8 cellular contexts compared by ENCODE assay signal in genomic region chr19:11693505-11694499, GRCh38. TPM values are rescaled to one million over a fixed set of nuclear protein-coding genes. Genes with fewer than 3 reads are reported as not detected.
A peak's percentile ranks its signal among the peaks of the same experiment; 100 is the strongest.
DNase-seq lines count a peak whose midpoint lies in the region; ATAC-seq and TF ChIP-seq lines count a peak whose summit lies in the region.

No MANE protein-coding gene starts in this region.

- peaks cover 10% of the 10 kb centered on the region for H3K36me3 Mint-ChIP-seq in activated CD8-positive, alpha-beta T cell treated with anti-CD3 and anti-CD28 coated beads, Interleukin-2, amount 10 ng/mL, durations not matched to agents 7 days and 5 days (ENCODE audit: low read depth)
- H3K36me3 Mint-ChIP-seq in stimulated activated memory B cell treated with anti-CD40 and anti-IgM and Interleukin-4, amounts not matched to agents 10 μg/mL and 1 μg/mL and 100 μg/mL, for 72 hours = no peaks in the 10 kb centered on the region

- WGBS in iPS DF 6.9 (ENCODE audit: insufficient coverage, insufficient read length) = no CpG with 5 or more reads among the region's 16 CpGs

- POLR2A ChIA-PET in activated CD8-positive, alpha-beta T cell treated with anti-CD3 and anti-CD28 coated beads, Interleukin-2, amount 10 ng/mL, durations not matched to agents 7 days and 5 days (lab: Charles Lee) = no interaction called here

- H3F3A ChIP-seq in MM.1S (ENCODE audit: insufficient read depth, low read length) = no peaks in the 10 kb centered on the region

- H3K4me3 ChIP-seq in MM.1S (ENCODE audit: low read length) (peak overlapping the region; percentile 65; the same call in 1 of the 2 replicates), iPS DF 6.9 (ENCODE audit: low read length) (peak overlapping the region; percentile 91)

- H3K4me1 ChIP-seq in MM.1S (ENCODE audit: low read length) (no peaks in the 10 kb centered on the region), iPS DF 6.9 (ENCODE audit: control insufficient read depth, insufficient read depth, low read length) (peaks cover 3% of the 10 kb centered on the region; the same call in 1 of the 2 replicates)

- H3K9me3 ChIP-seq in MM.1S (replicated peaks; ENCODE audit: insufficient read depth, low read length) (no peaks in the 10 kb centered on the region), iPS DF 6.9 (ENCODE audit: control insufficient read depth, insufficient read depth, low read length) (no peaks in the 10 kb centered on the region)

- peaks cover 26% of the 10 kb centered on the region for H3K27me3 Mint-ChIP-seq in activated CD8-positive, alpha-beta T cell treated with anti-CD3 and anti-CD28 coated beads, Interleukin-2, amount 10 ng/mL, durations not matched to agents 7 days and 5 days (ENCODE audit: low read depth)
- H3K27me3 Mint-ChIP-seq in stimulated activated memory B cell treated with anti-CD40 and anti-IgM and Interleukin-4, amounts not matched to agents 10 μg/mL and 1 μg/mL and 100 μg/mL, for 72 hours = peaks cover 71% of the 10 kb centered on the region

- H4K20me1 ChIP-seq in MM.1S (ENCODE audit: insufficient read depth, low read length) = no peaks in the 10 kb centered on the region

- TF ChIP-seq CTCF in MM.1S (IDR thresholded peaks at IDR 0.05; ENCODE audit: low read length) = no peak

- CTCF ChIA-PET in activated CD8-positive, alpha-beta T cell treated with anti-CD3 and anti-CD28 coated beads, Interleukin-2, amount 10 ng/mL, durations not matched to agents 7 days and 5 days (lab: Charles Lee) = no interaction called here

- H3K4me1 Mint-ChIP-seq in activated CD8-positive, alpha-beta T cell treated with anti-CD3 and anti-CD28 coated beads, Interleukin-2, amount 10 ng/mL, durations not matched to agents 7 days and 5 days (ENCODE audit: low read depth) = peaks cover 14% of the 10 kb centered on the region
- H3K4me1 Mint-ChIP-seq in stimulated activated memory B cell treated with anti-CD40 and anti-IgM and Interleukin-4, amounts not matched to agents 10 μg/mL and 1 μg/mL and 100 μg/mL, for 72 hours = peaks cover 16% of the 10 kb centered on the region

- no peaks in the 10 kb centered on the region for H3K79me2 ChIP-seq in MM.1S (ENCODE audit: low read length)

- no peak overlapping the region for H3K27ac Mint-ChIP-seq in activated CD8-positive, alpha-beta T cell treated with anti-CD3 and anti-CD28 coated beads, Interleukin-2, amount 10 ng/mL, durations not matched to agents 7 days and 5 days
- peak overlapping the region; percentile 80 for H3K27ac Mint-ChIP-seq in stimulated activated memory B cell treated with anti-CD40 and anti-IgM and Interleukin-4, amounts not matched to agents 10 μg/mL and 1 μg/mL and 100 μg/mL, for 72 hours

- peak overlapping the region; percentile 30; the same call in 1 of the 2 replicates for H3K9ac ChIP-seq in MM.1S (ENCODE audit: low read length)

- ATAC-seq in activated CD8-positive, alpha-beta T cell treated with anti-CD3 and anti-CD28 coated beads, Interleukin-2, amount 10 ng/mL, durations not matched to agents 7 days and 5 days = no peak
- no peak for ATAC-seq in stimulated activated memory B cell treated with anti-CD40 and anti-IgM and Interleukin-4, amounts not matched to agents 10 μg/mL and 1 μg/mL and 100 μg/mL, for 72 hours

- no peaks in the 10 kb centered on the region for H3K27me3 ChIP-seq in MM.1S (replicated peaks; ENCODE audit: insufficient read depth, low read length)
- H3K27me3 ChIP-seq in iPS DF 6.9 (ENCODE audit: control insufficient read depth, insufficient read depth, low read length) = no peaks in the 10 kb centered on the region

- peak overlapping the region; percentile 69 for H2AFZ ChIP-seq in MM.1S (ENCODE audit: low read length)

- H3K9me3 Mint-ChIP-seq in activated CD8-positive, alpha-beta T cell treated with anti-CD3 and anti-CD28 coated beads, Interleukin-2, amount 10 ng/mL, durations not matched to agents 7 days and 5 days (ENCODE audit: insufficient read depth) = peaks cover 14% of the 10 kb centered on the region
- no peaks in the 10 kb centered on the region for H3K9me3 Mint-ChIP-seq in stimulated activated memory B cell treated with anti-CD40 and anti-IgM and Interleukin-4, amounts not matched to agents 10 μg/mL and 1 μg/mL and 100 μg/mL, for 72 hours

- peak overlapping the region; percentile 59 for H3K4me3 Mint-ChIP-seq in activated CD8-positive, alpha-beta T cell treated with anti-CD3 and anti-CD28 coated beads, Interleukin-2, amount 10 ng/mL, durations not matched to agents 7 days and 5 days
- peak overlapping the region; percentile 98 for H3K4me3 Mint-ChIP-seq in stimulated activated memory B cell treated with anti-CD40 and anti-IgM and Interleukin-4, amounts not matched to agents 10 μg/mL and 1 μg/mL and 100 μg/mL, for 72 hours

- H3K9me2 ChIP-seq in MM.1S (replicated peaks; ENCODE audit: insufficient read depth, low read length) = no peaks in the 10 kb centered on the region

- peak overlapping the region; percentile 64; the same call in 1 of the 2 replicates for H3K4me2 ChIP-seq in MM.1S (ENCODE audit: low read depth, low read length)

- DNase-seq in NCI-H2196 (lab: John Stamatoyannopoulos, UW; ENCODE audit: unreplicated experiment) (peak; percentile 27), NCI-H2196 treated with DMSO at 0.1 percent for 48 hours (lab: John Stamatoyannopoulos, UW; ENCODE audit: unreplicated experiment) (no peak), MM.1S (no peak), iPS DF 6.9 (ENCODE audit: low read depth, low spot score) (no peak), NOMO-1 treated with dmso at 0.1 percent for 144 hours (lab: John Stamatoyannopoulos, UW; ENCODE audit: unreplicated experiment) (no peak), posterior cingulate gyrus (no peak)
- no peak for DNase-seq in activated CD8-positive, alpha-beta T cell treated with anti-CD3 and anti-CD28 coated beads, Interleukin-2, amount 10 ng/mL, durations not matched to agents 7 days and 5 days

- H3K27ac ChIP-seq in MM.1S (ENCODE audit: low read length) = no peak overlapping the region
- H3K27ac ChIP-seq in iPS DF 6.9 (ENCODE audit: low read length) = no peak overlapping the region

- no peaks in the 10 kb centered on the region for H3K36me3 ChIP-seq in MM.1S (replicated peaks; ENCODE audit: insufficient read depth, low read length)
- no peaks in the 10 kb centered on the region for H3K36me3 ChIP-seq in iPS DF 6.9 (ENCODE audit: control insufficient read depth, insufficient read depth, low read length)

- intact Hi-C loops in posterior cingulate gyrus (cut with DNase I) = no loop called here

RNA-seq across cellular contexts. Expression of gene ZNF823, which starts 44.9 kb away (rescaled TPM):
- total RNA-seq in activated CD8-positive, alpha-beta T cell treated with anti-CD3 and anti-CD28 coated beads, Interleukin-2, amount 10 ng/mL, durations not matched to agents 7 days and 5 days = 1 to 10 TPM; 6.5 to 7.0 TPM
